ENCODE assay signal across 26 cellular contexts in the genomic region with DNA sequence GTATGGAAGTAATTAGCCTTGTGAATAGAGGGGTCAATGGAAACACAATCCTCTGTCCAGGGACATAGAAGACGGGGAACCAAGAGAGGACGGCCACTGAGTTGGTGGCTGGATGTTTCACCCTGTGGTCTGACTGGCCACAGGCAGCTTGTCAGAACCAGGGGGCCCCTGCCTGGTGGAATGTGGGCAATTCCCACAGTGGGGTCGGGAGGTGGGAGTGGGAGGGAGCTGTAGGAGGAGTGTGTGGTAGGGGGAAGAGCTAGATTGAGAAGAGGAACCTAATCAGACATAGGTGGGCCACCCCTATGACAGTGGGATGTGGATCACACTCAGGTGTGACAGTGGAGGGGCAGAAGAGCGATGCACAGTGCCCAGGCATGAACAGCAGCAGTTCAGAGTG. TPM values are rescaled to one million over a fixed set of nuclear protein-coding genes. Genes with fewer than 3 reads are reported as not detected.
A peak's percentile ranks its signal among the peaks of the same experiment; 100 is the strongest.
DNase-seq lines count a peak whose midpoint lies in the region; ATAC-seq and TF ChIP-seq lines count a peak whose summit lies in the region.
"Had no signal": no experiment of that assay in that cellular context is flagged by ENCODE, and none has a peak within 500 bp of the region (broad histone marks: within the 10 kb centered on the region; RNA-seq: fewer than 3 reads in every experiment).

No MANE protein-coding gene starts in this region.

- peak overlapping the region; percentile 75 to 83 for H3K27ac ChIP-seq in breast epithelium
- H3K27ac ChIP-seq: Peyer's patch, spleen, tibial nerve had no signal

- CTCF ChIA-PET in MCF 10A (lab: Yijun Ruan, JAX), result interaction anchor here (0.7 to 1.8 kb wide), 4 partner anchors 12 to 226 kb away, joined by 3 to 4 read pairs (median 3); no protein-coding TSS in a partner anchor

- TF ChIP-seq POLR2A in breast epithelium (IDR thresholded peaks at IDR 0.05), result no peak

- ATAC-seq in activated CD4-positive, CD25-positive, alpha-beta regulatory T cell treated with anti-CD3 and anti-CD28 coated beads, Interleukin-2, amount 50 U/mL, for 24 hours, result no peak
- ATAC-seq: heart right ventricle, left ventricle myocardium superior, T-cell had no signal

- POLR2A ChIA-PET in MCF 10A (lab: Yijun Ruan, JAX), result no interaction called here

- H3K36me3 ChIP-seq in breast epithelium, result no peaks in the 10 kb centered on the region

- H3K4me1 ChIP-seq in breast epithelium, result peaks cover 3 to 27% of the 10 kb centered on the region in 2 donors
- H3K4me1 ChIP-seq: Peyer's patch had no signal

- H3K27me3 Mint-ChIP-seq in MCF 10A (ENCODE audit: insufficient read depth, unreplicated experiment) (no peaks in the 10 kb centered on the region), nephron progenitor cell (ENCODE audit: low read depth, poor library complexity) (peaks cover 2% of the 10 kb centered on the region)
- H3K27me3 Mint-ChIP-seq: activated naive CD8-positive, alpha-beta T cell treated with anti-CD3 and anti-CD28 coated beads, Interleukin-2, amount 10 ng/mL, durations not matched to agents 7 days and 5 days; B cell; IgD-negative memory B cell; T-cell had no signal

- H3K9me3 ChIP-seq in breast epithelium, result no peaks in the 10 kb centered on the region
- H3K9me3 ChIP-seq: heart right ventricle, Peyer's patch, spleen, tibial nerve had no signal

- H3K4me3 Mint-ChIP-seq in MCF 10A (ENCODE audit: unreplicated experiment), result no peak overlapping the region
- H3K4me3 Mint-ChIP-seq in nephron progenitor cell, result no peak overlapping the region
- H3K4me3 Mint-ChIP-seq: activated naive CD8-positive, alpha-beta T cell treated with anti-CD3 and anti-CD28 coated beads, Interleukin-2, amount 10 ng/mL, durations not matched to agents 7 days and 5 days; B cell; immature natural killer cell; T-cell had no signal

- H3K4me1 Mint-ChIP-seq in MCF 10A (ENCODE audit: insufficient read depth, unreplicated experiment) (no peaks in the 10 kb centered on the region), nephron progenitor cell (peaks cover 56% of the 10 kb centered on the region)
- H3K4me1 Mint-ChIP-seq: immature natural killer cell had no signal

- no TSS peak for BruUV-seq in MCF 10A (replicated peaks; lab: Mats Ljungman, UMichigan)

- no peaks in the 10 kb centered on the region for H3K27me3 ChIP-seq in breast epithelium
- H3K27me3 ChIP-seq: heart right ventricle, Peyer's patch, spleen, tibial nerve had no signal

- no peak for DNase-seq in breast epithelium (ENCODE audit: low spot score in 2 of 2)
- no peak for DNase-seq in MCF 10A (ENCODE audit: unreplicated experiment)
- DNase-seq in choroid plexus epithelial cell (ENCODE audit: low read depth), result peak; percentile 62
- DNase-seq in nephron progenitor cell, result no peak
- no peak for DNase-seq in NCI-H748 (lab: John Stamatoyannopoulos, UW; ENCODE audit: unreplicated experiment)
- DNase-seq in cardiac septum (ENCODE audit: low spot score), result no peak
- no peak for DNase-seq in activated effector memory CD4-positive, alpha-beta T cell treated with Interleukin-2 at 50 U/mL for 16 hours
- DNase-seq: activated naive CD8-positive, alpha-beta T cell treated with anti-CD3 and anti-CD28 coated beads, Interleukin-2, amount 10 ng/mL, durations not matched to agents 7 days and 5 days; activated T-cell treated with anti-CD3 and anti-CD28 coated beads, Interleukin-2, amount 50 U/mL, for 48 hours; dermis blood vessel endothelial cell; GOT3; heart right ventricle; immature natural killer cell; left ventricle myocardium superior; MM.1S; NCI-H2107; Peyer's patch; retina; spleen; stimulated activated CD4-positive, alpha-beta T cell treated with anti-CD3 and anti-CD28 coated beads, Interleukin-4, amount 100 ng/mL, for 24 hours; stimulated activated naive CD4-positive, alpha-beta T cell treated with Interleukin-2 at 50 U/mL for 16 hours; T-cell had no signal

- no peak for TF ChIP-seq CTCF in breast epithelium (IDR thresholded peaks at IDR 0.05)
- no peak for TF ChIP-seq CTCF in MCF 10A (IDR thresholded peaks at IDR 0.05; ENCODE audit: unreplicated experiment)
- no peak for TF ChIP-seq CTCF in choroid plexus epithelial cell (conservative IDR thresholded peaks at IDR 0.05; ENCODE audit: low read depth, low read length)
- TF ChIP-seq CTCF in nephron progenitor cell (IDR thresholded peaks at IDR 0.05), result no peak

- H3K4me3 ChIP-seq in breast epithelium (no peak overlapping the region), choroid plexus epithelial cell (ENCODE audit: low read depth, low read length) (no peak overlapping the region)
- H3K4me3 ChIP-seq: heart right ventricle, Peyer's patch, spleen, tibial nerve had no signal

- intact Hi-C loops in breast epithelium (cut with DNase I; ENCODE audit: low total_unique reads) (no loop called here), MCF 10A (cut with micrococcal nuclease) (no loop called here), cardiac septum (cut with DNase I) (no loop called here)

- H3K27ac Mint-ChIP-seq in MCF 10A (ENCODE audit: low read depth, unreplicated experiment) (no peak overlapping the region), nephron progenitor cell (peak overlapping the region; percentile 78)
- H3K27ac Mint-ChIP-seq: activated naive CD8-positive, alpha-beta T cell treated with anti-CD3 and anti-CD28 coated beads, Interleukin-2, amount 10 ng/mL, durations not matched to agents 7 days and 5 days; B cell; immature natural killer cell; T-cell had no signal

- H3K36me3 Mint-ChIP-seq in MCF 10A (ENCODE audit: insufficient read depth, unreplicated experiment), result peaks cover 7% of the 10 kb centered on the region
- H3K36me3 Mint-ChIP-seq in nephron progenitor cell (ENCODE audit: low read depth), result peaks cover 21% of the 10 kb centered on the region

- H3K9me3 Mint-ChIP-seq in MCF 10A (ENCODE audit: unreplicated experiment) (no peaks in the 10 kb centered on the region), nephron progenitor cell (no peaks in the 10 kb centered on the region)
- H3K9me3 Mint-ChIP-seq: activated naive CD8-positive, alpha-beta T cell treated with anti-CD3 and anti-CD28 coated beads, Interleukin-2, amount 10 ng/mL, durations not matched to agents 7 days and 5 days; IgD-negative memory B cell; immature natural killer cell; T-cell had no signal

RNA-seq across cellular contexts. Expression of a gene that starts 31.3 kb away (rescaled TPM):
- 10 to 100 TPM in 1 of 3 donors, 1 to 10 TPM in 2; 4.3 to 10.8 (median 7.2) TPM for total RNA-seq in breast epithelium
- 2.4 and 2.8 TPM in 2 replicates for total RNA-seq in MCF 10A (2022)
- 3.5 TPM for total RNA-seq in cardiac septum
